8 cellular contexts compared by ENCODE assay signal in genomic region chr9:95510610-95511231, GRCh38. TPM values are rescaled to one million over a fixed set of nuclear protein-coding genes. Genes with fewer than 3 reads are reported as not detected.
DNase-seq lines count a peak whose midpoint lies in the region; ATAC-seq and TF ChIP-seq lines count a peak whose summit lies in the region.

No MANE protein-coding gene starts in this region.

- DNase-seq in HFFc6 (peak; percentile 93), NCI-H1092 treated with DMSO at 0.1 percent for 48 hours (lab: John Stamatoyannopoulos, UW) (peak; percentile 99), SKM-1 treated with dmso at 0.1 percent for 144 hours (lab: John Stamatoyannopoulos, UW; ENCODE audit: unreplicated experiment) (peak; percentile 46), Right ventricle myocardium inferior (ENCODE audit: missing footprints) (peak; percentile 94), osteocyte (ENCODE audit: extremely low spot score, unreplicated experiment) (peak; percentile 98), tibial artery (peak; percentile 89 to 96)
- DNase-seq in activated naive CD8-positive, alpha-beta T cell treated with anti-CD3 and anti-CD28 coated beads, Interleukin-2, amount 50 U/mL, for 24 hours: peak; percentile 87

- no peaks in the 10 kb centered on the region for H3K9me3 ChIP-seq in tibial artery

- intact Hi-C loops in Right ventricle myocardium inferior (cut with DNase I): loop anchor here (5.0 kb wide), 2 partner anchors 117 to 193 kb away; partner anchors contain the start of gene FANCC
- intact Hi-C loops in tibial artery (cut with DNase I; ENCODE audit: low total_unique reads): loop anchor here (5.0 to 10.0 kb wide), 2 partner anchors 196 to 367 kb away; partner anchors contain the start of genes ERCC6L2 and FANCC

- TF ChIP-seq CTCF in HFFc6 (IDR thresholded peaks at IDR 0.05) (no peak), osteocyte (IDR thresholded peaks at IDR 0.05) (no peak), tibial artery (IDR thresholded peaks at IDR 0.05) (peak in 1 of 2 experiments; percentile 7)

- peak overlapping the region; percentile 95 for H3K27ac Mint-ChIP-seq in HFFc6
- H3K27ac Mint-ChIP-seq in activated naive CD8-positive, alpha-beta T cell treated with anti-CD3 and anti-CD28 coated beads, Interleukin-2, amount 50 U/mL, for 24 hours: peak overlapping the region; percentile 94
- H3K27ac Mint-ChIP-seq in osteocyte (ENCODE audit: unreplicated experiment): peak overlapping the region; percentile 99

- H3K9me3 Mint-ChIP-seq in HFFc6 (no peaks in the 10 kb centered on the region), osteocyte (ENCODE audit: unreplicated experiment) (no peaks in the 10 kb centered on the region)
- no peaks in the 10 kb centered on the region for H3K9me3 Mint-ChIP-seq in activated naive CD8-positive, alpha-beta T cell treated with anti-CD3 and anti-CD28 coated beads, Interleukin-2, amount 50 U/mL, for 24 hours

- peak overlapping the region; percentile 75 for H3K4me3 ChIP-seq in GM08714 (ENCODE audit: low read length)
- H3K4me3 ChIP-seq in tibial artery: peak overlapping the region; percentile 75 to 92

- no peaks in the 10 kb centered on the region for H3K27me3 ChIP-seq in tibial artery

- ATAC-seq in activated naive CD8-positive, alpha-beta T cell treated with anti-CD3 and anti-CD28 coated beads, Interleukin-2, amount 50 U/mL, for 24 hours: peak; percentile 73
- peak; percentile 86 for ATAC-seq in Right ventricle myocardium inferior

- H3K4me1 ChIP-seq in tibial artery: peaks cover 0 to 20% (median 9%) of the 10 kb centered on the region in 4 donors

- peak overlapping the region; percentile 92 to 97 for H3K27ac ChIP-seq in tibial artery

- peaks cover 2% of the 10 kb centered on the region for H3K27me3 Mint-ChIP-seq in HFFc6 (ENCODE audit: insufficient read depth)
- peaks cover 25% of the 10 kb centered on the region for H3K27me3 Mint-ChIP-seq in activated naive CD8-positive, alpha-beta T cell treated with anti-CD3 and anti-CD28 coated beads, Interleukin-2, amount 50 U/mL, for 24 hours
- no peaks in the 10 kb centered on the region for H3K27me3 Mint-ChIP-seq in osteocyte (ENCODE audit: unreplicated experiment)

- peak overlapping the region; percentile 94 for H3K4me3 Mint-ChIP-seq in HFFc6
- peak overlapping the region; percentile 90 for H3K4me3 Mint-ChIP-seq in activated naive CD8-positive, alpha-beta T cell treated with anti-CD3 and anti-CD28 coated beads, Interleukin-2, amount 50 U/mL, for 24 hours
- peak overlapping the region; percentile 97 for H3K4me3 Mint-ChIP-seq in osteocyte (ENCODE audit: unreplicated experiment)

- H3K36me3 ChIP-seq in tibial artery: no peaks in the 10 kb centered on the region

- H3K4me1 Mint-ChIP-seq in HFFc6 (ENCODE audit: low read depth) (peaks cover 20% of the 10 kb centered on the region), osteocyte (ENCODE audit: unreplicated experiment) (peaks cover 21% of the 10 kb centered on the region)
- H3K4me1 Mint-ChIP-seq in activated naive CD8-positive, alpha-beta T cell treated with anti-CD3 and anti-CD28 coated beads, Interleukin-2, amount 50 U/mL, for 24 hours: peaks cover 56% of the 10 kb centered on the region

- H3K36me3 Mint-ChIP-seq in HFFc6 (ENCODE audit: low read depth): no peaks in the 10 kb centered on the region
- H3K36me3 Mint-ChIP-seq in activated naive CD8-positive, alpha-beta T cell treated with anti-CD3 and anti-CD28 coated beads, Interleukin-2, amount 50 U/mL, for 24 hours (ENCODE audit: low read depth): peaks cover 13% of the 10 kb centered on the region
- H3K36me3 Mint-ChIP-seq in osteocyte (ENCODE audit: unreplicated experiment): no peaks in the 10 kb centered on the region

RNA-seq across cellular contexts. Expression of gene PTCH1, which starts 6.0 kb away (rescaled TPM):
- total RNA-seq in HFFc6 (2021; fragmentation: NEBNext Ultra II Directional; extraction: Animal tissue kit (Norgen Biotek cat#: 25700)): 1 to 10 TPM; 6.6 to 9.3 (median 7.0) TPM
- total RNA-seq in Right ventricle myocardium inferior (10.4 TPM), osteocyte (16.2 and 16.9 TPM in 2 replicates)

Comparison
In these comparisons a context has a peak if more than half of its experiments do, and no peak if none do; other contexts are left out.
1. Peak in every context shown above with its lines: DNase-seq, ATAC-seq, H3K4me3 ChIP-seq and H3K27ac ChIP-seq.
2. DNase-seq: peak in every context shown above with its lines; median percentile 99 in NCI-H1092 treated with DMSO at 0.1 percent for 48 hours; 98 in osteocyte; 94 in Right ventricle myocardium inferior; 93 in HFFc6; 92 in tibial artery; 87 in activated naive CD8-positive, alpha-beta T cell treated with anti-CD3 and anti-CD28 coated beads, Interleukin-2, amount 50 U/mL, for 24 hours; 46 in SKM-1 treated with dmso at 0.1 percent for 144 hours.